20 cellular contexts compared by ENCODE assay signal in the genomic region with DNA sequence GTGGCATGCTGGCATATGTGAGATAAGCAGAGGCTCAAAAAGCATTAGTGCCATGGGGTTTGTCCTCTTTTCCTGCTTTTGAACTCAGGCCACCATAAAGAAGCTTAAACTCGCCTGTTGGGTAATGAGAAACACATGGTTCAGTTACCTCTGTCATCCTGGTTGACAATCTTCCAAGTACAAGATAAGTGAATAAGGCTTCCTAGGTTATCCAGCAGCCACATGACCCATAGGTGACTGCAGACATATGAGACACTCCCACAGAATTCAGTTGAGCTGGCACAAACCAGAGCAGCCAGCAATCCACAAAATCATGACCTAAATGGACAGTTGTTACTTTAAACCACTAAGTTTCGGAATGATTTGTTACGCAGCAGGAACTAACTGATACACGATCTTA.
DNase-seq lines count a peak whose midpoint lies in the region; ATAC-seq, FAIRE-seq and TF ChIP-seq lines count a peak whose summit lies in the region.
"Had no signal": no experiment of that assay in that cellular context is flagged by ENCODE, and none has a peak within 500 bp of the region (broad histone marks: within the 10 kb centered on the region; RNA-seq: fewer than 3 reads in every experiment).

No MANE protein-coding gene starts in this region.

- no peak for DNase-seq in HepG2 (ENCODE audit: low spot score)
- no peak for DNase-seq in right lobe of liver
- DNase-seq in RPMI7951 (ENCODE audit: low read depth), result peak; percentile 52
- DNase-seq in kidney tubule cell (ENCODE audit: low spot score), result peak; percentile 16
- DNase-seq in mesothelial cell of epicardium (ENCODE audit: low spot score in 2 of 2, unreplicated experiment in 2 of 2), result no peak
- DNase-seq in activated naive CD4-positive, alpha-beta T cell treated with anti-CD3 and anti-CD28 coated beads, Interleukin-2, amount 50 U/mL, for 16 hours, result no peak
- DNase-seq: 8988T; C1 segment of cervical spinal cord; Calu3; CD4-positive, alpha-beta T cell; DMS 273 treated with DMSO at 0.1 percent for 48 hours; DMS79; GDM1; HCEC 1CT; KBM-7 had no signal

- no peak for TF ChIP-seq POLR2A in HepG2 (IDR thresholded peaks at IDR 0.05; ENCODE audit: insufficient read depth in 1 of 2, low read depth in 2 of 2, low read length in 2 of 2)
- TF ChIP-seq POLR2A in right lobe of liver (IDR thresholded peaks at IDR 0.05), result no peak

- POLR2A ChIA-PET in HepG2 (lab: Yijun Ruan, JAX), result no interaction called here

- ATAC-seq in HepG2, result no peak
- ATAC-seq in right lobe of liver, result no peak
- ATAC-seq in GM21529 (IDR thresholded peaks at IDR 0.05; ENCODE audit: unreplicated experiment), result no peak

- no TSS peak for BruUV-seq in HepG2 (replicated peaks; lab: Mats Ljungman, UMichigan)

- H2AFZ ChIP-seq in HepG2 (ENCODE audit: low read length), result no peak overlapping the region

- H3K27me3 ChIP-seq in HepG2 (ENCODE audit: control insufficient read depth in 1 of 2, insufficient read depth in 2 of 2, low read length in 2 of 2) (no peaks in the 10 kb centered on the region), right lobe of liver (no peaks in the 10 kb centered on the region)

- no peak overlapping the region for H3K27ac ChIP-seq in HepG2 (ENCODE audit: extremely low read length, insufficient read depth, low read length)
- no peak overlapping the region for H3K27ac ChIP-seq in right lobe of liver
- H3K27ac ChIP-seq: HL-60 had no signal

- TF ChIP-seq RAD21 in HepG2 (CRISPR knock-in tag; IDR thresholded peaks at IDR 0.05), result no peak

- TF ChIP-seq CTCF in HepG2 (CRISPR knock-in tag; IDR thresholded peaks at IDR 0.05), result no peak
- no peak for TF ChIP-seq CTCF in right lobe of liver (IDR thresholded peaks at IDR 0.05)
- no peak for TF ChIP-seq CTCF in mesothelial cell of epicardium (IDR thresholded peaks at IDR 0.05; ENCODE audit: unreplicated experiment)

- peaks cover 4% of the 10 kb centered on the region; the same call in 1 of the 2 replicates for H3K9me3 ChIP-seq in HepG2 (ENCODE audit: low read length)
- no peaks in the 10 kb centered on the region for H3K9me3 ChIP-seq in right lobe of liver

- H3K4me1 ChIP-seq in HepG2 (ENCODE audit: insufficient read depth, low read length) (no peaks in the 10 kb centered on the region; the same call in 1 of the 2 replicates), right lobe of liver (no peaks in the 10 kb centered on the region)

- 99% methylated on average over 4 of the region's 4 CpGs for WGBS in HepG2 (ENCODE audit: low lambda C conversion rate)
- WGBS in right lobe of liver (ENCODE audit: insufficient coverage, low coverage, low lambda C conversion rate, missing lambda C conversion rate), result 89% methylated on average over 4 of the region's 4 CpGs

- no peak overlapping the region for H3K9ac ChIP-seq in HepG2 (ENCODE audit: insufficient read depth, low read depth, low read length)

- H3K9me3 Mint-ChIP-seq in mesothelial cell of epicardium, result peaks cover 24% of the 10 kb centered on the region

- TF ChIP-seq EP300 in HepG2 (IDR thresholded peaks at IDR 0.05; ENCODE audit: low read depth in 2 of 2, low read length in 2 of 2) (no peak), HepG2 (CRISPR knock-in tag; IDR thresholded peaks at IDR 0.05; ENCODE audit: borderline replicate concordance) (no peak)

- no peaks in the 10 kb centered on the region for H3K79me2 ChIP-seq in HepG2 (ENCODE audit: insufficient read depth, low read length)

- no peaks in the 10 kb centered on the region for H3K36me3 ChIP-seq in HepG2 (replicated peaks in 1 of 2; ENCODE audit: control insufficient read depth in 1 of 2, insufficient read depth in 2 of 2, low read length in 2 of 2)
- no peaks in the 10 kb centered on the region for H3K36me3 ChIP-seq in right lobe of liver

- no peak overlapping the region for H3K27ac Mint-ChIP-seq in mesothelial cell of epicardium
- H3K27ac Mint-ChIP-seq: B cell; CD4-positive, alpha-beta T cell had no signal

- H4K20me1 ChIP-seq in HepG2 (ENCODE audit: insufficient read depth, low read length), result no peaks in the 10 kb centered on the region

- H3K4me3 Mint-ChIP-seq in mesothelial cell of epicardium, result no peak overlapping the region
- H3K4me3 Mint-ChIP-seq: B cell; CD4-positive, alpha-beta T cell had no signal

- H3K4me3 ChIP-seq in HepG2 (replicated peaks in 1 of 3; ENCODE audit: insufficient read depth in 1 of 3, low read depth in 2 of 3, low read length in 3 of 3) (no peak overlapping the region), right lobe of liver (no peak overlapping the region)

- intact Hi-C loops in HepG2 (cut with micrococcal nuclease; ENCODE audit: unreplicated experiment), result no loop called here
- intact Hi-C loops in right lobe of liver (cut with DNase I), result no loop called here

- H3K36me3 Mint-ChIP-seq in mesothelial cell of epicardium, result peaks cover 7% of the 10 kb centered on the region

- H3K27me3 Mint-ChIP-seq in mesothelial cell of epicardium (ENCODE audit: low read depth), result peaks cover 2% of the 10 kb centered on the region
- H3K27me3 Mint-ChIP-seq: CD4-positive, alpha-beta T cell had no signal

- no peak for FAIRE-seq in HepG2 (lab: Jason Lieb, UNC)
- FAIRE-seq: GM12892, GM19239 had no signal

- CTCF ChIA-PET in HepG2 (lab: Yijun Ruan, JAX; ENCODE audit: low intra/inter-chr PET ratio, low total read pairs), result interaction anchor here (1.1 kb wide), 1 partner anchor 302 kb away, joined by 3 read pairs; no protein-coding TSS in a partner anchor

- in situ Hi-C loops in HepG2 (cut with HindIII; ENCODE audit: extremely low pct_ligation_motif_present, low pct_unique_long_range_greater_than_20kb), result no loop called here

- peaks cover 21% of the 10 kb centered on the region for H3K4me1 Mint-ChIP-seq in mesothelial cell of epicardium
- H3K4me1 Mint-ChIP-seq: B cell had no signal

- no peak overlapping the region for H3K4me2 ChIP-seq in HepG2 (ENCODE audit: low read depth, low read length)

TF ChIP-seq in HepG2, 621 proteins besides CTCF, POLR2A, EP300 and RAD21:
- TF ChIP-seq RBAK (CRISPR knock-in tag; IDR thresholded peaks at IDR 0.05), result peak; percentile 88
- TF ChIP-seq MED1 (CRISPR knock-in tag; IDR thresholded peaks at IDR 0.05), result no peak

Comparison
In these comparisons a context has a peak if more than half of its experiments do, and no peak if none do; other contexts are left out.
1. DNase-seq: peak in RPMI7951 (single experiment) and kidney tubule cell (single experiment); none in HepG2 (single experiment), right lobe of liver (0 of 3), mesothelial cell of epicardium (0 of 2) and activated naive CD4-positive, alpha-beta T cell treated with anti-CD3 and anti-CD28 coated beads, Interleukin-2, amount 50 U/mL, for 16 hours (single experiment).